ENCODE assay signal across 1 cellular context in genomic region chr1:234978397-234979291, GRCh38.
A peak's percentile ranks its signal among the peaks of the same experiment; 100 is the strongest.
TF ChIP-seq lines count a peak whose summit lies in the region.

No MANE protein-coding gene starts in this region.

TF ChIP-seq in K562, 482 proteins besides CTCF, POLR2A, EP300 and RAD21 (continued from another document and continues in another):
- peak; percentile 95 for TF ChIP-seq ARID3A (IDR thresholded peaks at IDR 0.05; ENCODE audit: borderline replicate concordance, low read depth, low read length)
- TF ChIP-seq, protein P1, sequence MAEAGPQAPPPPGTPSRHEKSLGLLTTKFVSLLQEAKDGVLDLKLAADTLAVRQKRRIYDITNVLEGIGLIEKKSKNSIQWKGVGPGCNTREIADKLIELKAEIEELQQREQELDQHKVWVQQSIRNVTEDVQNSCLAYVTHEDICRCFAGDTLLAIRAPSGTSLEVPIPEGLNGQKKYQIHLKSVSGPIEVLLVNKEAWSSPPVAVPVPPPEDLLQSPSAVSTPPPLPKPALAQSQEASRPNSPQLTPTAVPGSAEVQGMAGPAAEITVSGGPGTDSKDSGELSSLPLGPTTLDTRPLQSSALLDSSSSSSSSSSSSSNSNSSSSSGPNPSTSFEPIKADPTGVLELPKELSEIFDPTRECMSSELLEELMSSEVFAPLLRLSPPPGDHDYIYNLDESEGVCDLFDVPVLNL (CRISPR knock-in tag; IDR thresholded peaks at IDR 0.05; ENCODE audit: low read depth): no peak
- peak; percentile 85 for TF ChIP-seq POLR2AphosphoS5 (IDR thresholded peaks at IDR 0.05; ENCODE audit: control insufficient read depth, insufficient read depth, low read depth, low read length)
- TF ChIP-seq JUN (IDR thresholded peaks at IDR 0.05; ENCODE audit: borderline replicate concordance, low read depth, low read length): peak; percentile 68
- TF ChIP-seq JUN (CRISPR knock-in tag; IDR thresholded peaks at IDR 0.05; ENCODE audit: borderline replicate concordance): no peak
- peak in 1 of 2 experiments; percentile 84; a peak in 2 of 4 replicates for TF ChIP-seq ZNF639 (CRISPR knock-in tag; conservative IDR thresholded peaks at IDR 0.05 in 1 of 2, IDR thresholded peaks at IDR 0.05 in 1 of 2)
- no peak for TF ChIP-seq CBX1 (IDR thresholded peaks at IDR 0.05; ENCODE audit: low read depth)
- TF ChIP-seq, protein P2, sequence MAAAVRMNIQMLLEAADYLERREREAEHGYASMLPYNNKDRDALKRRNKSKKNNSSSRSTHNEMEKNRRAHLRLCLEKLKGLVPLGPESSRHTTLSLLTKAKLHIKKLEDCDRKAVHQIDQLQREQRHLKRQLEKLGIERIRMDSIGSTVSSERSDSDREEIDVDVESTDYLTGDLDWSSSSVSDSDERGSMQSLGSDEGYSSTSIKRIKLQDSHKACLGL (CRISPR knock-in tag; IDR thresholded peaks at IDR 0.05; ENCODE audit: borderline replicate concordance, poor library complexity, severe bottlenecking): no peak
- TF ChIP-seq DEAF1 (CRISPR knock-in tag; IDR thresholded peaks at IDR 0.05): 0 out of 2 replicates have a peak, but pooled peaks have one; percentile 30
- peak; percentile 72; the same call in 1 of the 2 replicates for TF ChIP-seq GATA2 (CRISPR knock-in tag; IDR thresholded peaks at IDR 0.05)
- TF ChIP-seq ZNF551 (CRISPR knock-in tag; IDR thresholded peaks at IDR 0.05): no peak
- TF ChIP-seq, protein P3, sequence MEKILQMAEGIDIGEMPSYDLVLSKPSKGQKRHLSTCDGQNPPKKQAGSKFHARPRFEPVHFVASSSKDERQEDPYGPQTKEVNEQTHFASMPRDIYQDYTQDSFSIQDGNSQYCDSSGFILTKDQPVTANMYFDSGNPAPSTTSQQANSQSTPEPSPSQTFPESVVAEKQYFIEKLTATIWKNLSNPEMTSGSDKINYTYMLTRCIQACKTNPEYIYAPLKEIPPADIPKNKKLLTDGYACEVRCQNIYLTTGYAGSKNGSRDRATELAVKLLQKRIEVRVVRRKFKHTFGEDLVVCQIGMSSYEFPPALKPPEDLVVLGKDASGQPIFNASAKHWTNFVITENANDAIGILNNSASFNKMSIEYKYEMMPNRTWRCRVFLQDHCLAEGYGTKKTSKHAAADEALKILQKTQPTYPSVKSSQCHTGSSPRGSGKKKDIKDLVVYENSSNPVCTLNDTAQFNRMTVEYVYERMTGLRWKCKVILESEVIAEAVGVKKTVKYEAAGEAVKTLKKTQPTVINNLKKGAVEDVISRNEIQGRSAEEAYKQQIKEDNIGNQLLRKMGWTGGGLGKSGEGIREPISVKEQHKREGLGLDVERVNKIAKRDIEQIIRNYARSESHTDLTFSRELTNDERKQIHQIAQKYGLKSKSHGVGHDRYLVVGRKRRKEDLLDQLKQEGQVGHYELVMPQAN (IDR thresholded peaks at IDR 0.05; ENCODE audit: borderline replicate concordance): no peak
- TF ChIP-seq, protein P4, sequence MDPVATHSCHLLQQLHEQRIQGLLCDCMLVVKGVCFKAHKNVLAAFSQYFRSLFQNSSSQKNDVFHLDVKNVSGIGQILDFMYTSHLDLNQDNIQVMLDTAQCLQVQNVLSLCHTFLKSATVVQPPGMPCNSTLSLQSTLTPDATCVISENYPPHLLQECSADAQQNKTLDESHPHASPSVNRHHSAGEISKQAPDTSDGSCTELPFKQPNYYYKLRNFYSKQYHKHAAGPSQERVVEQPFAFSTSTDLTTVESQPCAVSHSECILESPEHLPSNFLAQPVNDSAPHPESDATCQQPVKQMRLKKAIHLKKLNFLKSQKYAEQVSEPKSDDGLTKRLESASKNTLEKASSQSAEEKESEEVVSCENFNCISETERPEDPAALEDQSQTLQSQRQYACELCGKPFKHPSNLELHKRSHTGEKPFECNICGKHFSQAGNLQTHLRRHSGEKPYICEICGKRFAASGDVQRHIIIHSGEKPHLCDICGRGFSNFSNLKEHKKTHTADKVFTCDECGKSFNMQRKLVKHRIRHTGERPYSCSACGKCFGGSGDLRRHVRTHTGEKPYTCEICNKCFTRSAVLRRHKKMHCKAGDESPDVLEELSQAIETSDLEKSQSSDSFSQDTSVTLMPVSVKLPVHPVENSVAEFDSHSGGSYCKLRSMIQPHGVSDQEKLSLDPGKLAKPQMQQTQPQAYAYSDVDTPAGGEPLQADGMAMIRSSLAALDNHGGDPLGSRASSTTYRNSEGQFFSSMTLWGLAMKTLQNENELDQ (CRISPR knock-in tag; IDR thresholded peaks at IDR 0.05; ENCODE audit: borderline replicate concordance): no peak
- TF ChIP-seq TARDBP (IDR thresholded peaks at IDR 0.05): 0 out of 2 replicates have a peak, but pooled peaks have one; percentile 17
- TF ChIP-seq CREB1 (IDR thresholded peaks at IDR 0.05): peak; percentile 76; the same call in 1 of the 2 replicates
- peak; percentile 64 for TF ChIP-seq CREB1 (CRISPR knock-in tag; IDR thresholded peaks at IDR 0.05)
- TF ChIP-seq ZNF589 (CRISPR knock-in tag; IDR thresholded peaks at IDR 0.05; ENCODE audit: low read depth): peak; percentile 65
- no peak for TF ChIP-seq ZNF830 (CRISPR knock-in tag; IDR thresholded peaks at IDR 0.05)
- TF ChIP-seq POLR2G (IDR thresholded peaks at IDR 0.05; ENCODE audit: low read depth, low read length): no peak
- no peak for TF ChIP-seq XRCC3 (IDR thresholded peaks at IDR 0.05)
- peak; percentile 91 to 99 for TF ChIP-seq RCOR1 (IDR thresholded peaks at IDR 0.05; ENCODE audit: borderline replicate concordance in 1 of 2, low read depth in 2 of 2, low read length in 2 of 2)
- peak; percentile 80 for TF ChIP-seq HDAC3 (IDR thresholded peaks at IDR 0.05; ENCODE audit: borderline replicate concordance, partially characterized antibody)
- peak in 1 of 2 experiments; percentile 27; a peak in 1 of 4 replicates for TF ChIP-seq MLLT1 (IDR thresholded peaks at IDR 0.05)
- TF ChIP-seq KLF16 (IDR thresholded peaks at IDR 0.05): peak; percentile 90
- TF ChIP-seq CREB3 (tag; conservative IDR thresholded peaks at IDR 0.05; ENCODE audit: low read depth): peak; percentile 81
- peak; percentile 42; the same call in 1 of the 2 replicates for TF ChIP-seq MYC (IDR thresholded peaks at IDR 0.05; ENCODE audit: low read depth, low read length)
- TF ChIP-seq MYC (CRISPR knock-in tag; IDR thresholded peaks at IDR 0.05; ENCODE audit: borderline replicate concordance, low read depth): no peak
- TF ChIP-seq PPARD (CRISPR knock-in tag; IDR thresholded peaks at IDR 0.05): no peak
- TF ChIP-seq SMAD3 (CRISPR knock-in tag; conservative IDR thresholded peaks at IDR 0.05): 0 out of 2 replicates have a peak, but pooled peaks have one; percentile 22
- no peak for TF ChIP-seq ATF2 (CRISPR knock-in tag; IDR thresholded peaks at IDR 0.05)
- TF ChIP-seq DMBX1 (CRISPR knock-in tag; IDR thresholded peaks at IDR 0.05; ENCODE audit: borderline replicate concordance): peak; percentile 33; the same call in 1 of the 2 replicates
- peak; percentile 48; the same call in 1 of the 2 replicates for TF ChIP-seq ESRRA (IDR thresholded peaks at IDR 0.05; ENCODE audit: borderline replicate concordance, low read depth)
- 0 out of 2 replicates have a peak, but pooled peaks have one; percentile 41 for TF ChIP-seq ARID3B (CRISPR knock-in tag; IDR thresholded peaks at IDR 0.05; ENCODE audit: borderline replicate concordance)
- 0 out of 2 replicates have a peak, but pooled peaks have one; percentile 28 for TF ChIP-seq PHB2 (IDR thresholded peaks at IDR 0.05; ENCODE audit: low read depth)
- TF ChIP-seq EHMT2 (IDR thresholded peaks at IDR 0.05): no peak
- TF ChIP-seq CHD4 (IDR thresholded peaks at IDR 0.05; ENCODE audit: insufficient read depth, insufficient replicate concordance, low read depth, low read length, poor library complexity, severe bottlenecking): no peak
- peak; percentile 54; the same call in 1 of the 2 replicates for TF ChIP-seq TOE1 (IDR thresholded peaks at IDR 0.05; ENCODE audit: borderline replicate concordance)
- 0 out of 2 replicates have a peak, but pooled peaks have one; percentile 18 for TF ChIP-seq TOE1 (CRISPR knock-in tag; IDR thresholded peaks at IDR 0.05; ENCODE audit: borderline replicate concordance, low read depth)
- TF ChIP-seq ZNF445 (CRISPR knock-in tag; IDR thresholded peaks at IDR 0.05; ENCODE audit: low read depth): no peak
- 0 out of 2 replicates have a peak, but pooled peaks have one; percentile 40 for TF ChIP-seq ZBTB17 (CRISPR knock-in tag; IDR thresholded peaks at IDR 0.05)
- TF ChIP-seq NFE2 (IDR thresholded peaks at IDR 0.05; ENCODE audit: low read depth): peak; percentile 54; the same call in 1 of the 2 replicates
- TF ChIP-seq, protein P5, sequence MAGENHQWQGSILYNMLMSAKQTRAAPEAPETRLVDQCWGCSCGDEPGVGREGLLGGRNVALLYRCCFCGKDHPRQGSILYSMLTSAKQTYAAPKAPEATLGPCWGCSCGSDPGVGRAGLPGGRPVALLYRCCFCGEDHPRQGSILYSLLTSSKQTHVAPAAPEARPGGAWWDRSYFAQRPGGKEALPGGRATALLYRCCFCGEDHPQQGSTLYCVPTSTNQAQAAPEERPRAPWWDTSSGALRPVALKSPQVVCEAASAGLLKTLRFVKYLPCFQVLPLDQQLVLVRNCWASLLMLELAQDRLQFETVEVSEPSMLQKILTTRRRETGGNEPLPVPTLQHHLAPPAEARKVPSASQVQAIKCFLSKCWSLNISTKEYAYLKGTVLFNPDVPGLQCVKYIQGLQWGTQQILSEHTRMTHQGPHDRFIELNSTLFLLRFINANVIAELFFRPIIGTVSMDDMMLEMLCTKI (IDR thresholded peaks at IDR 0.05; ENCODE audit: partially characterized antibody): no peak
- TF ChIP-seq ZNF57 (CRISPR knock-in tag; IDR thresholded peaks at IDR 0.05): no peak
- TF ChIP-seq ZBED1 (IDR thresholded peaks at IDR 0.05): no peak
